Comparison of ENCODE assay signal across 8 cellular contexts in the genomic region with DNA sequence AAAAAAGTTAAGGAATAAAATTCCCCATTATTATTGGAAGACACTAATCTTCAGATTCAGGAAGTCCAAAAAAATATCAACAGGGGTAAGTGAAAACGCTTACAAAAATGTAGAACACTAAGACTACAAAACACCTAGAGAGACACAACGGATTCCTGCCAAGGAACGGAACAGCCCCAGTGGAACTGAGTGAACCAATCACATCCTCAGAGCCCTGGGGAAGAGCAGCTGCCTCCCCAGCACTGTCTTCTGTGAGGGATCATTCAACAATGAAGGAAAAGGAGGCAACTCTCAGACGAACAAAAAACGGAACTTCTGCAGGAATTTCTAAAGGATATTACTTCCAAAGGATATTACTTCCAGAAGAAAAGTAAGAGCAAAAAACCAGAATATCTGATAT.
A peak's percentile ranks its signal among the peaks of the same experiment; 100 is the strongest.
DNase-seq lines count a peak whose midpoint lies in the region; ATAC-seq and TF ChIP-seq lines count a peak whose summit lies in the region.

No MANE protein-coding gene starts in this region.

- H3K4me1 ChIP-seq in GM23338 (ENCODE audit: insufficient read depth): no peaks in the 10 kb centered on the region
- peaks cover 11% of the 10 kb centered on the region for H3K4me1 ChIP-seq in right cardiac atrium (ENCODE audit: control insufficient read depth, insufficient read depth, low read length)

- H3K4me1 Mint-ChIP-seq in GM23338: peaks cover 13% of the 10 kb centered on the region
- peaks cover 79% of the 10 kb centered on the region for H3K4me1 Mint-ChIP-seq in activated T-helper 1 cell treated with anti-CD3 and anti-CD28 coated beads, Interleukin-12 subunit alpha, Interleukin-12 subunit beta, Interleukin-2, Interleukin-4 antibody, amounts not matched to agents 30 ng/mL and 10 ng/mL and 1 ng/mL, durations not matched to agents 14 hours and 24 hours and 36 hours (ENCODE audit: low read depth)
- peaks cover 65% of the 10 kb centered on the region for H3K4me1 Mint-ChIP-seq in stimulated activated effector memory CD8-positive, alpha-beta T cell treated with anti-CD3 and anti-CD28 coated beads, Interleukin-12 subunit alpha, Interleukin-12 subunit beta, amount 100 ng/mL, for 72 hours

- H2AFZ ChIP-seq in GM23338: no peak overlapping the region

- no peaks in the 10 kb centered on the region for H3F3A ChIP-seq in GM23338 (replicated peaks; ENCODE audit: low read depth)

- H3K36me3 ChIP-seq in GM23338 (ENCODE audit: insufficient read depth): no peaks in the 10 kb centered on the region

- no peaks in the 10 kb centered on the region for H3K27me3 ChIP-seq in GM23338 (ENCODE audit: insufficient read depth)
- H3K27me3 ChIP-seq in right cardiac atrium (ENCODE audit: control insufficient read depth, insufficient read depth): no peaks in the 10 kb centered on the region

- TF ChIP-seq CTCF in GM23338 (conservative IDR thresholded peaks at IDR 0.05; ENCODE audit: low read depth in 2 of 2): no peak

- ATAC-seq in GM23338: peak; percentile 69
- peak in 1 of 2 donors; percentile 37 for ATAC-seq in right cardiac atrium
- no peak for ATAC-seq in stimulated activated effector memory CD8-positive, alpha-beta T cell treated with anti-CD3 and anti-CD28 coated beads, Interleukin-12 subunit alpha, Interleukin-12 subunit beta, amount 100 ng/mL, for 72 hours
- ATAC-seq in HG03521 (IDR thresholded peaks at IDR 0.05; ENCODE audit: unreplicated experiment): no peak
- ATAC-seq in GM21390 (IDR thresholded peaks at IDR 0.05; ENCODE audit: unreplicated experiment): no peak
- no peak for ATAC-seq in HG03460 (IDR thresholded peaks at IDR 0.05; ENCODE audit: unreplicated experiment)

- H3K4me3 ChIP-seq in GM23338 (no peak overlapping the region), right cardiac atrium (ENCODE audit: low read length) (peak overlapping the region; percentile 33)

- peaks cover 20% of the 10 kb centered on the region for H3K9me3 Mint-ChIP-seq in GM23338
- H3K9me3 Mint-ChIP-seq in activated T-helper 1 cell treated with anti-CD3 and anti-CD28 coated beads, Interleukin-12 subunit alpha, Interleukin-12 subunit beta, Interleukin-2, Interleukin-4 antibody, amounts not matched to agents 30 ng/mL and 10 ng/mL and 1 ng/mL, durations not matched to agents 14 hours and 24 hours and 36 hours: no peaks in the 10 kb centered on the region
- no peaks in the 10 kb centered on the region for H3K9me3 Mint-ChIP-seq in stimulated activated effector memory CD8-positive, alpha-beta T cell treated with anti-CD3 and anti-CD28 coated beads, Interleukin-12 subunit alpha, Interleukin-12 subunit beta, amount 100 ng/mL, for 72 hours

- DNase-seq in GM23338 (ENCODE audit: low spot score) (no peak), right cardiac atrium (no peak)
- no peak for DNase-seq in activated T-helper 1 cell treated with anti-CD3 and anti-CD28 coated beads, Interleukin-12 subunit alpha, Interleukin-12 subunit beta, Interleukin-2, Interleukin-4 antibody, amounts not matched to agents 30 ng/mL and 10 ng/mL and 1 ng/mL, durations not matched to agents 14 hours and 24 hours and 36 hours (ENCODE audit: low spot score)
- no peak for DNase-seq in stimulated activated effector memory CD8-positive, alpha-beta T cell treated with anti-CD3 and anti-CD28 coated beads, Interleukin-12 subunit alpha, Interleukin-12 subunit beta, amount 100 ng/mL, for 72 hours (ENCODE audit: low spot score in 2 of 2)
- no peak for DNase-seq in NK-92 treated with Interleukin-12 subunit alpha and Interleukin-12 subunit beta, amount 100 ng/mL, for 24 hours (lab: John Stamatoyannopoulos, UW)

- peaks cover 100% of the 10 kb centered on the region for H3K79me2 ChIP-seq in GM23338 (replicated peaks; ENCODE audit: insufficient read depth)

- no peak overlapping the region for H3K4me2 ChIP-seq in GM23338

- peaks cover 8% of the 10 kb centered on the region for H3K27me3 Mint-ChIP-seq in GM23338 (ENCODE audit: insufficient read depth, low read depth, poor library complexity)
- H3K27me3 Mint-ChIP-seq in activated T-helper 1 cell treated with anti-CD3 and anti-CD28 coated beads, Interleukin-12 subunit alpha, Interleukin-12 subunit beta, Interleukin-2, Interleukin-4 antibody, amounts not matched to agents 30 ng/mL and 10 ng/mL and 1 ng/mL, durations not matched to agents 14 hours and 24 hours and 36 hours (ENCODE audit: insufficient read depth): no peaks in the 10 kb centered on the region

- H3K9me2 ChIP-seq in GM23338 (ENCODE audit: insufficient read depth): no peaks in the 10 kb centered on the region

- intact Hi-C loops in activated T-helper 1 cell treated with anti-CD3 and anti-CD28 coated beads, Interleukin-12 subunit alpha, Interleukin-12 subunit beta, Interleukin-2, Interleukin-4 antibody, amounts not matched to agents 30 ng/mL and 10 ng/mL and 1 ng/mL, durations not matched to agents 14 hours and 24 hours and 36 hours (cut with micrococcal nuclease): no loop called here
- intact Hi-C loops in right cardiac atrium (cut with DNase I): loop anchor here in 1 of 4 donors (10.0 kb wide), 1 partner anchor 94 kb away; no protein-coding TSS in a partner anchor

- WGBS in right cardiac atrium: 18% methylated on average over 5 of the region's 5 CpGs

- H3K36me3 Mint-ChIP-seq in GM23338 (ENCODE audit: low read depth): peaks cover 38% of the 10 kb centered on the region
- H3K36me3 Mint-ChIP-seq in activated T-helper 1 cell treated with anti-CD3 and anti-CD28 coated beads, Interleukin-12 subunit alpha, Interleukin-12 subunit beta, Interleukin-2, Interleukin-4 antibody, amounts not matched to agents 30 ng/mL and 10 ng/mL and 1 ng/mL, durations not matched to agents 14 hours and 24 hours and 36 hours (ENCODE audit: low read depth): peaks cover 19% of the 10 kb centered on the region
- H3K36me3 Mint-ChIP-seq in stimulated activated effector memory CD8-positive, alpha-beta T cell treated with anti-CD3 and anti-CD28 coated beads, Interleukin-12 subunit alpha, Interleukin-12 subunit beta, amount 100 ng/mL, for 72 hours: peaks cover 5% of the 10 kb centered on the region

- peak overlapping the region; percentile 61; the same call in 1 of the 2 replicates for H3K27ac Mint-ChIP-seq in GM23338
- H3K27ac Mint-ChIP-seq in activated T-helper 1 cell treated with anti-CD3 and anti-CD28 coated beads, Interleukin-12 subunit alpha, Interleukin-12 subunit beta, Interleukin-2, Interleukin-4 antibody, amounts not matched to agents 30 ng/mL and 10 ng/mL and 1 ng/mL, durations not matched to agents 14 hours and 24 hours and 36 hours: peak overlapping the region; percentile 92
- peak overlapping the region; percentile 50 for H3K27ac Mint-ChIP-seq in stimulated activated effector memory CD8-positive, alpha-beta T cell treated with anti-CD3 and anti-CD28 coated beads, Interleukin-12 subunit alpha, Interleukin-12 subunit beta, amount 100 ng/mL, for 72 hours

- H3K9me3 ChIP-seq in right cardiac atrium (ENCODE audit: control insufficient read depth, low read length): no peaks in the 10 kb centered on the region

- H4K20me1 ChIP-seq in GM23338 (replicated peaks; ENCODE audit: insufficient read depth): no peaks in the 10 kb centered on the region; the same call in none of the 2 replicates

- H3K4me3 Mint-ChIP-seq in GM23338: no peak overlapping the region
- peak overlapping the region; percentile 81 for H3K4me3 Mint-ChIP-seq in activated T-helper 1 cell treated with anti-CD3 and anti-CD28 coated beads, Interleukin-12 subunit alpha, Interleukin-12 subunit beta, Interleukin-2, Interleukin-4 antibody, amounts not matched to agents 30 ng/mL and 10 ng/mL and 1 ng/mL, durations not matched to agents 14 hours and 24 hours and 36 hours
- peak overlapping the region; percentile 69 for H3K4me3 Mint-ChIP-seq in stimulated activated effector memory CD8-positive, alpha-beta T cell treated with anti-CD3 and anti-CD28 coated beads, Interleukin-12 subunit alpha, Interleukin-12 subunit beta, amount 100 ng/mL, for 72 hours

- no peak overlapping the region for H3K27ac ChIP-seq in GM23338 (ENCODE audit: low read depth)
- H3K27ac ChIP-seq in right cardiac atrium (ENCODE audit: low read length): no peak overlapping the region
